11 cellular contexts compared by ENCODE assay signal in the genomic region with DNA sequence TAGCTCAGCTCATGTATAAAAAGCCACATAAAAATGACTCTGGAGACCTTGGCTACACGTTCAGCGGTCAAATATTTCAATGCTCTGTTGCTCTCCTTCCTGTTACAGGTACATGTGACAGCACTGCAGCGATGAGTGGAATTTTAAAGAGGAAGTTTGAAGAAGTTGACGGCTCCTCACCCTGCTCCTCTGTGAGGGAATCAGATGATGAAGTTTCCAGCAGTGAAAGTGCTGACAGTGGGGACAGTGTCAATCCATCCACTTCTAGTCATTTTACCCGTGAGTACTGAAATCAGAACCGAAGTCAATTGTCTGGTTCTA.
DNase-seq lines count a peak whose midpoint lies in the region; ATAC-seq lines count a peak whose summit lies in the region.
"Had no signal": no experiment of that assay in that cellular context is flagged by ENCODE, and none has a peak within 500 bp of the region (broad histone marks: within the 10 kb centered on the region; RNA-seq: fewer than 3 reads in every experiment).

No MANE protein-coding gene starts in this region.

- peaks cover 3 to 10% of the 10 kb centered on the region in 2 donors for H3K27me3 Mint-ChIP-seq in stimulated activated naive B cell treated with anti-CD40 and anti-IgM and Interleukin-4, amounts not matched to agents 10 μg/mL and 1 μg/mL and 100 μg/mL, for 72 hours
- H3K27me3 Mint-ChIP-seq: activated naive CD4-positive, alpha-beta T cell treated with anti-CD3 and anti-CD28 coated beads, Interleukin-2, amount 50 U/mL, for 24 hours had no signal

- H3K27ac Mint-ChIP-seq in stimulated activated naive B cell treated with anti-CD40 and anti-IgM and Interleukin-4, amounts not matched to agents 10 μg/mL and 1 μg/mL and 100 μg/mL, for 72 hours = no peak overlapping the region
- H3K27ac Mint-ChIP-seq: activated naive CD4-positive, alpha-beta T cell treated with anti-CD3 and anti-CD28 coated beads, Interleukin-2, amount 50 U/mL, for 24 hours; immature natural killer cell had no signal

- H3K4me1 Mint-ChIP-seq in stimulated activated naive B cell treated with anti-CD40 and anti-IgM and Interleukin-4, amounts not matched to agents 10 μg/mL and 1 μg/mL and 100 μg/mL, for 72 hours = peaks cover 7 to 23% of the 10 kb centered on the region in 2 donors
- H3K4me1 Mint-ChIP-seq: activated naive CD4-positive, alpha-beta T cell treated with anti-CD3 and anti-CD28 coated beads, Interleukin-2, amount 50 U/mL, for 24 hours; immature natural killer cell had no signal

- peaks cover 5 to 6% of the 10 kb centered on the region in 2 donors for H3K36me3 Mint-ChIP-seq in stimulated activated naive B cell treated with anti-CD40 and anti-IgM and Interleukin-4, amounts not matched to agents 10 μg/mL and 1 μg/mL and 100 μg/mL, for 72 hours
- H3K36me3 Mint-ChIP-seq: activated naive CD4-positive, alpha-beta T cell treated with anti-CD3 and anti-CD28 coated beads, Interleukin-2, amount 50 U/mL, for 24 hours had no signal

- peak overlapping the region; percentile 56 to 60 for H3K4me3 Mint-ChIP-seq in stimulated activated naive B cell treated with anti-CD40 and anti-IgM and Interleukin-4, amounts not matched to agents 10 μg/mL and 1 μg/mL and 100 μg/mL, for 72 hours
- H3K4me3 Mint-ChIP-seq: activated naive CD4-positive, alpha-beta T cell treated with anti-CD3 and anti-CD28 coated beads, Interleukin-2, amount 50 U/mL, for 24 hours; immature natural killer cell had no signal

- peaks cover 6% of the 10 kb centered on the region in 2 donors for H3K9me3 Mint-ChIP-seq in stimulated activated naive B cell treated with anti-CD40 and anti-IgM and Interleukin-4, amounts not matched to agents 10 μg/mL and 1 μg/mL and 100 μg/mL, for 72 hours
- H3K9me3 Mint-ChIP-seq: activated naive CD4-positive, alpha-beta T cell treated with anti-CD3 and anti-CD28 coated beads, Interleukin-2, amount 50 U/mL, for 24 hours; immature natural killer cell had no signal

- DNase-seq in stimulated activated naive B cell treated with anti-CD40 and anti-IgM and Interleukin-4, amounts not matched to agents 10 μg/mL and 1 μg/mL and 100 μg/mL, for 72 hours = peak; percentile 35
- no peak for DNase-seq in middle frontal gyrus (ENCODE audit: extremely low spot score, low spot score)
- DNase-seq in 8988T = no peak
- DNase-seq in GM03348 (ENCODE audit: low spot score) = no peak
- DNase-seq: immature natural killer cell, occipital lobe, WERI-Rb-1 had no signal

- ATAC-seq in GM18909 (IDR thresholded peaks at IDR 0.05; ENCODE audit: poor library complexity, unreplicated experiment) (peak; percentile 90), HG02678 (IDR thresholded peaks at IDR 0.05; ENCODE audit: unreplicated experiment) (peak; percentile 77), HG03558 (IDR thresholded peaks at IDR 0.05; ENCODE audit: extremely low read depth, unreplicated experiment) (peak; percentile 59)
- ATAC-seq in stimulated activated naive B cell treated with anti-CD40 and anti-IgM and Interleukin-4, amounts not matched to agents 10 μg/mL and 1 μg/mL and 100 μg/mL, for 72 hours (replicated peaks) = peak; percentile 98 to 99
